15 cellular contexts compared by ENCODE assay signal in the genomic region with DNA sequence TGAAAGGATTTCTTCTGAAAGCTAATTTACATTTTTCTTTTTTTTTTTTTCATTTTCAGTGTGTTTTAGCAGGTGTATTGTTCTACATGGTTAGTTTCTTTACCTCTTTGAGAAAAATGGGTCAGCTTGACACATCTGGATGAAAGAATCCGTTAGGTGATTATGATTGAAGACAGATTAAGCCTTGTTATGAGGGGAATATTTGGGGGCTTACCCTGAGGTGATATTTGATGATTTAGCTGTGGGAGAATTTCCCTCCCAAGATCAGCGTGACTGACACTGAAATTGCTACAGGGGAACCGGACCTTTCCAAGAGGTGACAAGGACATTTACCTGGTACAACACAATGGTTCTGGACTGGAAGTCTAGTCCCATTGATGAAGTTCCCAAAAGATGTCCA.
A peak's percentile ranks its signal among the peaks of the same experiment; 100 is the strongest.
DNase-seq lines count a peak whose midpoint lies in the region; ATAC-seq, FAIRE-seq and TF ChIP-seq lines count a peak whose summit lies in the region.
"Had no signal": no experiment of that assay in that cellular context is flagged by ENCODE, and none has a peak within 500 bp of the region (broad histone marks: within the 10 kb centered on the region; RNA-seq: fewer than 3 reads in every experiment).

No MANE protein-coding gene starts in this region.

- intact Hi-C loops in left cardiac atrium (cut with DNase I), result no loop called here

- peak; percentile 48 for ATAC-seq in GM19035 (IDR thresholded peaks at IDR 0.05; ENCODE audit: unreplicated experiment)
- ATAC-seq in GM21786 (IDR thresholded peaks at IDR 0.05; ENCODE audit: unreplicated experiment), result peak; percentile 44
- peak; percentile 64 for ATAC-seq in HG03460 (IDR thresholded peaks at IDR 0.05; ENCODE audit: unreplicated experiment)
- no peak for ATAC-seq in left cardiac atrium

- no peak for TF ChIP-seq POLR2A in GM12892 (IDR thresholded peaks at IDR 0.05; ENCODE audit: low read depth, low read length)

- FAIRE-seq in GM12892 (lab: Jason Lieb, UNC), result peak; percentile 80

- DNase-seq in GM12892 (ENCODE audit: insufficient read length) (no peak), HUDEP-2 (lab: John Stamatoyannopoulos, UW; ENCODE audit: unreplicated experiment in 76 of 76) (no peak), iPS-NIHi7 (ENCODE audit: extremely low spot score) (no peak), left cardiac atrium (no peak), Ammon's horn (ENCODE audit: low spot score) (no peak)
- DNase-seq: CD8-positive, alpha-beta memory T cell; DND-41; H9; Karpas-422; midbrain; NCI-H1417; RPMI8226 had no signal

Comparison
In these comparisons a context has a peak if more than half of its experiments do, and no peak if none do; other contexts are left out.
1. ATAC-seq: peak in GM19035 (single experiment), GM21786 (single experiment) and HG03460 (single experiment); none in left cardiac atrium (0 of 2).